ENCODE assay signal across 2 cellular contexts in the genomic region with DNA sequence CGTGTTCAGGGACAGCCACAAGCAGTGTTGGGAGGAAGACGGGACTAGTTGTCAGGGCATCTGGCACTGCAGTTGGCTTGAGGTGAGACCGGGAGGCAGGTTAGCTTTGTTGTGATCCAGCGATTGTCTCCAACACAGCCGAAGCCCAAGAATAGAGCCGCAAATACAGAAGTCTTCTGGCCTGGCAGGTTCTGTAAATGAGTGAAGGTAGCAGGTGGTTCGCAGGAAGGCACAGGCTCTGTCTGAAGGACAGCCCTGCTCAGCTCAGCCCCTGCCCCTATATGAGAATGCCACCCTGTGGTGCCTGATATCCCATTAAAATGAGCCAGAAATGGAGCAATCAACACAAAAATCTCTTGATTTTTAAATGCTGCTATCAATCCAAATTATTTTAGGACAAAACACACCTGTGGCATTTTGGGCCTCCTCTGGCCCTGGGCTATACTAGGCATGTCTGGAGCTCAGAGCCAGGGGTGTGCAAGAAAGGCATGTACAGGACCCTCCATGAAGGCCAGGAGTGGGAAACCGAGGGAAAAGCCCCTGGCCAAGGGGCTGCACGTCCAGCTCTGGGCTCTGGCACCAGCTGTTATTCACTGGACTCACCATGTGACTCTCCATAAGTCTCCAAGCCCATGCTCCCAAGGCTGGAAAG.
TF ChIP-seq lines count a peak whose summit lies in the region.

No MANE protein-coding gene starts in this region.

TF ChIP-seq in IMR-90, 13 proteins besides CTCF, POLR2A, EP300 and RAD21:
- TF ChIP-seq CHD1 (IDR thresholded peaks at IDR 0.05; ENCODE audit: low read depth, low read length) (no peak), CEBPB (IDR thresholded peaks at IDR 0.05; ENCODE audit: low read depth, low read length) (no peak), MAFK (IDR thresholded peaks at IDR 0.05; ENCODE audit: low read depth, low read length) (no peak), MAZ (IDR thresholded peaks at IDR 0.05; ENCODE audit: borderline replicate concordance, low read depth, low read length) (no peak), RFX5 (IDR thresholded peaks at IDR 0.05; ENCODE audit: low read depth, low read length) (no peak)
- TF ChIP-seq, protein P1, sequence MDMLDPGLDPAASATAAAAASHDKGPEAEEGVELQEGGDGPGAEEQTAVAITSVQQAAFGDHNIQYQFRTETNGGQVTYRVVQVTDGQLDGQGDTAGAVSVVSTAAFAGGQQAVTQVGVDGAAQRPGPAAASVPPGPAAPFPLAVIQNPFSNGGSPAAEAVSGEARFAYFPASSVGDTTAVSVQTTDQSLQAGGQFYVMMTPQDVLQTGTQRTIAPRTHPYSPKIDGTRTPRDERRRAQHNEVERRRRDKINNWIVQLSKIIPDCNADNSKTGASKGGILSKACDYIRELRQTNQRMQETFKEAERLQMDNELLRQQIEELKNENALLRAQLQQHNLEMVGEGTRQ (IDR thresholded peaks at IDR 0.05; ENCODE audit: low read depth, low read length): no peak
- TF ChIP-seq, protein P2, sequence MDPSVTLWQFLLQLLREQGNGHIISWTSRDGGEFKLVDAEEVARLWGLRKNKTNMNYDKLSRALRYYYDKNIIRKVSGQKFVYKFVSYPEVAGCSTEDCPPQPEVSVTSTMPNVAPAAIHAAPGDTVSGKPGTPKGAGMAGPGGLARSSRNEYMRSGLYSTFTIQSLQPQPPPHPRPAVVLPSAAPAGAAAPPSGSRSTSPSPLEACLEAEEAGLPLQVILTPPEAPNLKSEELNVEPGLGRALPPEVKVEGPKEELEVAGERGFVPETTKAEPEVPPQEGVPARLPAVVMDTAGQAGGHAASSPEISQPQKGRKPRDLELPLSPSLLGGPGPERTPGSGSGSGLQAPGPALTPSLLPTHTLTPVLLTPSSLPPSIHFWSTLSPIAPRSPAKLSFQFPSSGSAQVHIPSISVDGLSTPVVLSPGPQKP (IDR thresholded peaks at IDR 0.05; ENCODE audit: borderline replicate concordance, low read depth, low read length): no peak
TF ChIP-seq in IMR-90: peak in this region for 0.

TF ChIP-seq in K562, 482 proteins besides CTCF, POLR2A, EP300 and RAD21:
- no peak for TF ChIP-seq HSF4 (CRISPR knock-in tag; IDR thresholded peaks at IDR 0.05; ENCODE audit: borderline replicate concordance)
- TF ChIP-seq CREM (IDR thresholded peaks at IDR 0.05; ENCODE audit: low read depth): no peak
- no peak for TF ChIP-seq ZNF274 (IDR thresholded peaks at IDR 0.05; ENCODE audit: borderline replicate concordance, low read depth, low read length)
- TF ChIP-seq NCOA1 (IDR thresholded peaks at IDR 0.05; ENCODE audit: low read depth): no peak
- TF ChIP-seq HDAC6 (IDR thresholded peaks at IDR 0.05; ENCODE audit: low read depth, low read length): no peak
- TF ChIP-seq, protein P3, sequence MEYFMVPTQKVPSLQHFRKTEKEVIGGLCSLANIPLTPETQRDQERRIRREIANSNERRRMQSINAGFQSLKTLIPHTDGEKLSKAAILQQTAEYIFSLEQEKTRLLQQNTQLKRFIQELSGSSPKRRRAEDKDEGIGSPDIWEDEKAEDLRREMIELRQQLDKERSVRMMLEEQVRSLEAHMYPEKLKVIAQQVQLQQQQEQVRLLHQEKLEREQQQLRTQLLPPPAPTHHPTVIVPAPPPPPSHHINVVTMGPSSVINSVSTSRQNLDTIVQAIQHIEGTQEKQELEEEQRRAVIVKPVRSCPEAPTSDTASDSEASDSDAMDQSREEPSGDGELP (CRISPR knock-in tag; IDR thresholded peaks at IDR 0.05; ENCODE audit: borderline replicate concordance): no peak
- TF ChIP-seq, protein P4, sequence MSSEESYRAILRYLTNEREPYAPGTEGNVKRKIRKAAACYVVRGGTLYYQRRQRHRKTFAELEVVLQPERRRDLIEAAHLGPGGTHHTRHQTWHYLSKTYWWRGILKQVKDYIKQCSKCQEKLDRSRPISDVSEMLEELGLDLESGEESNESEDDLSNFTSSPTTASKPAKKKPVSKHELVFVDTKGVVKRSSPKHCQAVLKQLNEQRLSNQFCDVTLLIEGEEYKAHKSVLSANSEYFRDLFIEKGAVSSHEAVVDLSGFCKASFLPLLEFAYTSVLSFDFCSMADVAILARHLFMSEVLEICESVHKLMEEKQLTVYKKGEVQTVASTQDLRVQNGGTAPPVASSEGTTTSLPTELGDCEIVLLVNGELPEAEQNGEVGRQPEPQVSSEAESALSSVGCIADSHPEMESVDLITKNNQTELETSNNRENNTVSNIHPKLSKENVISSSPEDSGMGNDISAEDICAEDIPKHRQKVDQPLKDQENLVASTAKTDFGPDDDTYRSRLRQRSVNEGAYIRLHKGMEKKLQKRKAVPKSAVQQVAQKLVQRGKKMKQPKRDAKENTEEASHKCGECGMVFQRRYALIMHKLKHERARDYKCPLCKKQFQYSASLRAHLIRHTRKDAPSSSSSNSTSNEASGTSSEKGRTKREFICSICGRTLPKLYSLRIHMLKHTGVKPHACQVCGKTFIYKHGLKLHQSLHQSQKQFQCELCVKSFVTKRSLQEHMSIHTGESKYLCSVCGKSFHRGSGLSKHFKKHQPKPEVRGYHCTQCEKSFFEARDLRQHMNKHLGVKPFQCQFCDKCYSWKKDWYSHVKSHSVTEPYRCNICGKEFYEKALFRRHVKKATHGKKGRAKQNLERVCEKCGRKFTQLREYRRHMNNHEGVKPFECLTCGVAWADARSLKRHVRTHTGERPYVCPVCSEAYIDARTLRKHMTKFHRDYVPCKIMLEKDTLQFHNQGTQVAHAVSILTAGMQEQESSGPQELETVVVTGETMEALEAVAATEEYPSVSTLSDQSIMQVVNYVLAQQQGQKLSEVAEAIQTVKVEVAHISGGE (CRISPR knock-in tag; IDR thresholded peaks at IDR 0.05): no peak
- TF ChIP-seq TOE1 (IDR thresholded peaks at IDR 0.05; ENCODE audit: borderline replicate concordance): no peak
- TF ChIP-seq TOE1 (CRISPR knock-in tag; IDR thresholded peaks at IDR 0.05; ENCODE audit: borderline replicate concordance, low read depth): no peak
- TF ChIP-seq, protein P5, sequence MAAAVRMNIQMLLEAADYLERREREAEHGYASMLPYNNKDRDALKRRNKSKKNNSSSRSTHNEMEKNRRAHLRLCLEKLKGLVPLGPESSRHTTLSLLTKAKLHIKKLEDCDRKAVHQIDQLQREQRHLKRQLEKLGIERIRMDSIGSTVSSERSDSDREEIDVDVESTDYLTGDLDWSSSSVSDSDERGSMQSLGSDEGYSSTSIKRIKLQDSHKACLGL (CRISPR knock-in tag; IDR thresholded peaks at IDR 0.05; ENCODE audit: borderline replicate concordance, poor library complexity, severe bottlenecking): no peak
- TF ChIP-seq COPS2 (conservative IDR thresholded peaks at IDR 0.05): no peak
- no peak for TF ChIP-seq ZFP1 (CRISPR knock-in tag; IDR thresholded peaks at IDR 0.05)
- TF ChIP-seq, protein P6, sequence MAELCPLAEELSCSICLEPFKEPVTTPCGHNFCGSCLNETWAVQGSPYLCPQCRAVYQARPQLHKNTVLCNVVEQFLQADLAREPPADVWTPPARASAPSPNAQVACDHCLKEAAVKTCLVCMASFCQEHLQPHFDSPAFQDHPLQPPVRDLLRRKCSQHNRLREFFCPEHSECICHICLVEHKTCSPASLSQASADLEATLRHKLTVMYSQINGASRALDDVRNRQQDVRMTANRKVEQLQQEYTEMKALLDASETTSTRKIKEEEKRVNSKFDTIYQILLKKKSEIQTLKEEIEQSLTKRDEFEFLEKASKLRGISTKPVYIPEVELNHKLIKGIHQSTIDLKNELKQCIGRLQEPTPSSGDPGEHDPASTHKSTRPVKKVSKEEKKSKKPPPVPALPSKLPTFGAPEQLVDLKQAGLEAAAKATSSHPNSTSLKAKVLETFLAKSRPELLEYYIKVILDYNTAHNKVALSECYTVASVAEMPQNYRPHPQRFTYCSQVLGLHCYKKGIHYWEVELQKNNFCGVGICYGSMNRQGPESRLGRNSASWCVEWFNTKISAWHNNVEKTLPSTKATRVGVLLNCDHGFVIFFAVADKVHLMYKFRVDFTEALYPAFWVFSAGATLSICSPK (IDR thresholded peaks at IDR 0.05; ENCODE audit: borderline replicate concordance): no peak
